Comparison of ENCODE assay signal across 15 cellular contexts in genomic region chr2:46200100-46200690, GRCh38.
A peak's percentile ranks its signal among the peaks of the same experiment; 100 is the strongest.
DNase-seq lines count a peak whose midpoint lies in the region; ATAC-seq lines count a peak whose summit lies in the region.
"Had no signal": no experiment of that assay in that cellular context is flagged by ENCODE, and none has a peak within 500 bp of the region (broad histone marks: within the 10 kb centered on the region; RNA-seq: fewer than 3 reads in every experiment).

No MANE protein-coding gene starts in this region.

- H3K4me1 Mint-ChIP-seq in activated T-helper 17 cell treated with anti-CD3 and anti-CD28 coated beads, Interleukin-2, amount 50 U/mL, for 72 hours: peaks cover 5% of the 10 kb centered on the region

- DNase-seq in activated naive CD4-positive, alpha-beta T cell treated with anti-CD3 and anti-CD28 coated beads, Interleukin-2, amount 50 U/mL, for 72 hours (ENCODE audit: low spot score in 2 of 2): no peak
- DNase-seq in activated naive CD4-positive, alpha-beta T cell (lab: John Stamatoyannopoulos, UW): no peak
- DNase-seq in left lobe of liver (ENCODE audit: low spot score) (no peak), cortex of kidney (lab: John Stamatoyannopoulos, UW) (no peak)
- DNase-seq: activated CD4-positive, CD25-positive, alpha-beta regulatory T cell; central memory CD4-positive, alpha-beta T cell; NCI-H1092; NCI-H446; transverse colon had no signal

- H3K4me3 Mint-ChIP-seq in activated T-helper 17 cell treated with anti-CD3 and anti-CD28 coated beads, Interleukin-2, amount 50 U/mL, for 72 hours: no peak overlapping the region
- H3K4me3 Mint-ChIP-seq: memory B cell had no signal

- H3K4me3 ChIP-seq in subcutaneous abdominal adipose tissue (ENCODE audit: low read depth in 1 of 5, low read length in 5 of 5): no peak overlapping the region
- H3K4me3 ChIP-seq: transverse colon had no signal

- H3K27ac ChIP-seq in subcutaneous abdominal adipose tissue (ENCODE audit: low read depth, low read length): peak overlapping the region; percentile 58
- H3K27ac ChIP-seq: neutrophil, transverse colon had no signal

- peaks cover 0 to 10% of the 10 kb centered on the region in 2 donors for H3K9me3 Mint-ChIP-seq in activated naive CD4-positive, alpha-beta T cell treated with anti-CD3 and anti-CD28 coated beads, Interleukin-2, amount 50 U/mL, for 72 hours
- no peaks in the 10 kb centered on the region for H3K9me3 Mint-ChIP-seq in activated T-helper 17 cell treated with anti-CD3 and anti-CD28 coated beads, Interleukin-2, amount 50 U/mL, for 72 hours

- H3K9ac ChIP-seq in subcutaneous abdominal adipose tissue (ENCODE audit: low read length in 5 of 5): no peak overlapping the region

- H3K27ac Mint-ChIP-seq in activated naive CD4-positive, alpha-beta T cell treated with anti-CD3 and anti-CD28 coated beads, Interleukin-2, amount 50 U/mL, for 72 hours: peak overlapping the region; percentile 44 to 79
- H3K27ac Mint-ChIP-seq in activated T-helper 17 cell treated with anti-CD3 and anti-CD28 coated beads, Interleukin-2, amount 50 U/mL, for 72 hours: peak overlapping the region; percentile 31
- H3K27ac Mint-ChIP-seq: memory B cell had no signal

- no peaks in the 10 kb centered on the region for H3K36me3 Mint-ChIP-seq in activated naive CD4-positive, alpha-beta T cell treated with anti-CD3 and anti-CD28 coated beads, Interleukin-2, amount 50 U/mL, for 72 hours
- H3K36me3 Mint-ChIP-seq in activated T-helper 17 cell treated with anti-CD3 and anti-CD28 coated beads, Interleukin-2, amount 50 U/mL, for 72 hours (ENCODE audit: low read depth): no peaks in the 10 kb centered on the region
- H3K36me3 Mint-ChIP-seq: memory B cell had no signal

- peaks cover 0 to 5% (median 0%) of the 10 kb centered on the region in 5 donors for H3K9me3 ChIP-seq in subcutaneous abdominal adipose tissue (ENCODE audit: control insufficient read depth in 5 of 5, low read length in 5 of 5)
- H3K9me3 ChIP-seq: neutrophil, transverse colon had no signal

- H3K4me1 ChIP-seq in subcutaneous abdominal adipose tissue (ENCODE audit: control insufficient read depth in 5 of 5, insufficient read depth in 5 of 5, low read length in 5 of 5): peaks cover 0 to 49% (median 28%) of the 10 kb centered on the region in 5 donors
- H3K4me1 ChIP-seq: transverse colon had no signal

- H3K27me3 Mint-ChIP-seq in activated T-helper 17 cell treated with anti-CD3 and anti-CD28 coated beads, Interleukin-2, amount 50 U/mL, for 72 hours: no peaks in the 10 kb centered on the region

- ATAC-seq in activated naive CD4-positive, alpha-beta T cell treated with anti-CD3 and anti-CD28 coated beads, Interleukin-2, amount 50 U/mL, for 72 hours: no peak
- ATAC-seq in activated T-helper 17 cell treated with anti-CD3 and anti-CD28 coated beads, Interleukin-2, amount 50 U/mL, for 72 hours (replicated peaks): peak; percentile 28
- ATAC-seq in left lobe of liver (peak; percentile 17), HG03521 (IDR thresholded peaks at IDR 0.05; ENCODE audit: unreplicated experiment) (no peak), GM21619 (IDR thresholded peaks at IDR 0.05; ENCODE audit: unreplicated experiment) (no peak)

- no peaks in the 10 kb centered on the region for H3K27me3 ChIP-seq in subcutaneous abdominal adipose tissue (ENCODE audit: control insufficient read depth in 5 of 5, insufficient read depth in 4 of 5, low read length in 5 of 5)
- H3K27me3 ChIP-seq: neutrophil, transverse colon had no signal

- no peaks in the 10 kb centered on the region for H3K36me3 ChIP-seq in subcutaneous abdominal adipose tissue (ENCODE audit: control insufficient read depth in 5 of 5, insufficient read depth in 5 of 5, low read length in 5 of 5)
- H3K36me3 ChIP-seq: neutrophil, transverse colon had no signal

Comparison
In these comparisons a context has a peak if more than half of its experiments do, and no peak if none do; other contexts are left out.
1. ATAC-seq: peak in activated T-helper 17 cell treated with anti-CD3 and anti-CD28 coated beads, Interleukin-2, amount 50 U/mL, for 72 hours (single experiment) and left lobe of liver (single experiment); none in activated naive CD4-positive, alpha-beta T cell treated with anti-CD3 and anti-CD28 coated beads, Interleukin-2, amount 50 U/mL, for 72 hours (0 of 2), HG03521 (single experiment) and GM21619 (single experiment).